ENCODE assay signal across 19 cellular contexts in genomic region chr4:8277356-8278008, GRCh38. TPM values are rescaled to one million over a fixed set of nuclear protein-coding genes. Genes with fewer than 3 reads are reported as not detected.
A peak's percentile ranks its signal among the peaks of the same experiment; 100 is the strongest.
DNase-seq lines count a peak whose midpoint lies in the region; ATAC-seq, FAIRE-seq and TF ChIP-seq lines count a peak whose summit lies in the region.
"Had no signal": no experiment of that assay in that cellular context is flagged by ENCODE, and none has a peak within 500 bp of the region (broad histone marks: within the 10 kb centered on the region; RNA-seq: fewer than 3 reads in every experiment).

No MANE protein-coding gene starts in this region.

- H3K4me2 ChIP-seq in K562 (ENCODE audit: insufficient read depth, low read length) (no peak overlapping the region), HepG2 (ENCODE audit: low read depth, low read length) (no peak overlapping the region)

- intact Hi-C loops in K562 (cut with micrococcal nuclease) (no loop called here), HepG2 (cut with micrococcal nuclease; ENCODE audit: unreplicated experiment) (no loop called here), transverse colon (cut with DNase I; ENCODE audit: low total_unique reads) (no loop called here), thyroid gland (cut with DNase I) (no loop called here)

- in situ Hi-C loops in K562 (cut with MboI) = no loop called here
- in situ Hi-C loops in HepG2 (cut with HindIII; ENCODE audit: extremely low pct_ligation_motif_present, low pct_unique_long_range_greater_than_20kb) = no loop called here
- in situ Hi-C loops in transverse colon (cut with MboI; ENCODE audit: low pct_ligation_motif_present in 1 of 4, low pct_unique_long_range_greater_than_20kb in 1 of 4, low sequenced_read_pairs in 3 of 4) = no loop called here

- no peaks in the 10 kb centered on the region for H3K79me2 ChIP-seq in K562 (ENCODE audit: control insufficient read depth, insufficient read depth, low read length)
- H3K79me2 ChIP-seq in HepG2 (ENCODE audit: insufficient read depth, low read length) = no peaks in the 10 kb centered on the region

- H4K20me1 ChIP-seq in K562 (replicated peaks; ENCODE audit: control insufficient read depth, insufficient read depth, low read length) (no peaks in the 10 kb centered on the region), HepG2 (ENCODE audit: insufficient read depth, low read length) (no peaks in the 10 kb centered on the region)

- no peak overlapping the region for H3K4me3 ChIP-seq in K562
- no peak overlapping the region for H3K4me3 ChIP-seq in HepG2 (replicated peaks in 1 of 3; ENCODE audit: insufficient read depth in 1 of 3, low read depth in 2 of 3, low read length in 3 of 3)
- H3K4me3 ChIP-seq in transverse colon = no peak overlapping the region
- H3K4me3 ChIP-seq in thyroid gland (replicated peaks in 1 of 3) = no peak overlapping the region

- TF ChIP-seq POLR2A in K562 (conservative IDR thresholded peaks at IDR 0.05) (no peak), HepG2 (IDR thresholded peaks at IDR 0.05; ENCODE audit: insufficient read depth in 1 of 2, low read depth in 2 of 2, low read length in 2 of 2) (no peak), transverse colon (IDR thresholded peaks at IDR 0.05) (no peak), thyroid gland (IDR thresholded peaks at IDR 0.05) (no peak)

- H2AFZ ChIP-seq in K562 (ENCODE audit: low read depth, low read length) (no peak overlapping the region), HepG2 (ENCODE audit: low read length) (no peak overlapping the region)

- WGBS in K562 (ENCODE audit: insufficient coverage, low coverage, missing lambda C conversion rate) = 31% methylated on average over 9 of the region's 11 CpGs
- 66% methylated on average over 5 of the region's 11 CpGs for WGBS in HepG2 (ENCODE audit: low lambda C conversion rate)
- 78% methylated on average over 11 of the region's 11 CpGs; no CpG with 5 or more reads in 1 of the 2 donors for WGBS in transverse colon (ENCODE audit: low coverage in 1 of 2), 2 donors
- 89 to 95% methylated on average over 9 to 11 of the region's 11 CpGs for WGBS in thyroid gland, 2 donors

- TF ChIP-seq RAD21 in K562 (CRISPR knock-in tag; conservative IDR thresholded peaks at IDR 0.05 in 1 of 2, IDR thresholded peaks at IDR 0.05 in 1 of 2) (no peak), HepG2 (CRISPR knock-in tag; IDR thresholded peaks at IDR 0.05) (no peak)

- POLR2A ChIA-PET in K562 (lab: Yijun Ruan, JAX) = no interaction called here
- POLR2A ChIA-PET in HepG2 (lab: Yijun Ruan, JAX) = no interaction called here

- ATAC-seq in K562 (no peak), HepG2 (no peak)
- ATAC-seq: stimulated activated memory B cell treated with anti-CD40 and anti-IgM and Interleukin-4, amounts not matched to agents 10 μg/mL and 1 μg/mL and 100 μg/mL, for 72 hours had no signal

- CTCF ChIA-PET in K562 (lab: Yijun Ruan, JAX; ENCODE audit: low intra/inter-chr PET ratio) = no interaction called here
- CTCF ChIA-PET in HepG2 (lab: Yijun Ruan, JAX; ENCODE audit: low intra/inter-chr PET ratio, low total read pairs) = no interaction called here

- FAIRE-seq in K562 (lab: Jason Lieb, UNC) (no peak), HepG2 (lab: Jason Lieb, UNC) (no peak)
- FAIRE-seq: A204.1, H54 had no signal

- no peak for TF ChIP-seq EP300 in K562 (IDR thresholded peaks at IDR 0.05; ENCODE audit: low read length)
- TF ChIP-seq EP300 in HepG2 (IDR thresholded peaks at IDR 0.05; ENCODE audit: low read depth in 2 of 2, low read length in 2 of 2) = no peak
- TF ChIP-seq EP300 in HepG2 (CRISPR knock-in tag; IDR thresholded peaks at IDR 0.05; ENCODE audit: borderline replicate concordance) = no peak
- TF ChIP-seq EP300 in transverse colon (IDR thresholded peaks at IDR 0.05; ENCODE audit: low read depth) = no peak

- TF ChIP-seq CTCF in K562 (IDR thresholded peaks at IDR 0.05 in 2 of 3, conservative IDR thresholded peaks at IDR 0.05 in 1 of 3; ENCODE audit: insufficient read depth in 2 of 3, low read depth in 1 of 3, low read length in 3 of 3) (no peak), HepG2 (CRISPR knock-in tag; IDR thresholded peaks at IDR 0.05) (peak; percentile 18; the same call in 1 of the 2 replicates), transverse colon (IDR thresholded peaks at IDR 0.05) (no peak), thyroid gland (IDR thresholded peaks at IDR 0.05) (no peak)

- peak; percentile 4 for DNase-seq in NCI-H2171 treated with DMSO at 0.1 percent for 48 hours (lab: John Stamatoyannopoulos, UW)
- no peak for DNase-seq in NCI-H2171 (lab: John Stamatoyannopoulos, UW)
- no peak for DNase-seq in K562 (ENCODE audit: extremely low read depth in 1 of 4, low spot score in 3 of 4)
- no peak for DNase-seq in HepG2 (ENCODE audit: low spot score)
- no peak for DNase-seq in transverse colon
- DNase-seq in cerebellar nuclear complex (lab: John Stamatoyannopoulos, UW) = no peak
- no peak for DNase-seq in glomerular visceral epithelial cell (ENCODE audit: extremely low spot score)
- DNase-seq in thyroid gland = no peak
- DNase-seq: activated CD4-positive, CD25-positive, alpha-beta regulatory T cell; activated CD8-positive, alpha-beta memory T cell treated with anti-CD3 and anti-CD28 coated beads for 24 hours; activated naive CD8-positive, alpha-beta T cell treated with anti-CD3 and anti-CD28 coated beads, Interleukin-2, amount 10 ng/mL, durations not matched to agents 7 days and 5 days; CD4-positive, alpha-beta memory T cell; NK-92 treated with Interleukin-12 subunit alpha and Interleukin-12 subunit beta, amount 100 ng/mL, for 24 hours; SHP77; T-helper 2 cell; trophoblast cell had no signal

- no peaks in the 10 kb centered on the region for H3K9me3 ChIP-seq in K562 (replicated peaks; ENCODE audit: control insufficient read depth, insufficient read depth, low read depth, low read length)
- H3K9me3 ChIP-seq in HepG2 (ENCODE audit: low read length) = no peaks in the 10 kb centered on the region
- H3K9me3 ChIP-seq in transverse colon = no peaks in the 10 kb centered on the region
- H3K9me3 ChIP-seq in thyroid gland = no peaks in the 10 kb centered on the region

- H3K36me3 ChIP-seq in K562 (ENCODE audit: control insufficient read depth, insufficient read depth, low read length) (no peaks in the 10 kb centered on the region), HepG2 (replicated peaks in 1 of 2; ENCODE audit: control insufficient read depth in 1 of 2, insufficient read depth in 2 of 2, low read length in 2 of 2) (no peaks in the 10 kb centered on the region), transverse colon (no peaks in the 10 kb centered on the region), thyroid gland (no peaks in the 10 kb centered on the region)

- H3K4me1 ChIP-seq in K562 (replicated peaks in 1 of 2; ENCODE audit: control insufficient read depth in 2 of 2, insufficient read depth in 2 of 2, low read length in 2 of 2) = peaks cover 0 to 31% of the 10 kb centered on the region in 2 experiments; a peak in 2 of 5 replicates
- H3K4me1 ChIP-seq in HepG2 (ENCODE audit: insufficient read depth, low read length) = no peaks in the 10 kb centered on the region
- peaks cover 20 to 38% (median 31%) of the 10 kb centered on the region in 4 donors for H3K4me1 ChIP-seq in transverse colon
- H3K4me1 ChIP-seq in thyroid gland = peaks cover 14 to 38% of the 10 kb centered on the region in 2 donors

- no peaks in the 10 kb centered on the region for H3K9me1 ChIP-seq in K562 (ENCODE audit: control insufficient read depth, insufficient read depth, low read length)

- H3K27ac ChIP-seq in K562 (ENCODE audit: extremely low read depth, low read depth, low read length) (no peak overlapping the region), HepG2 (ENCODE audit: extremely low read length, insufficient read depth, low read length) (no peak overlapping the region), transverse colon (peak overlapping the region; percentile 16 to 83 (median 42)), thyroid gland (peak overlapping the region in 1 of 3 donors; percentile 30)

- H3K9ac ChIP-seq in K562 (ENCODE audit: insufficient read depth in 1 of 2, low read depth in 2 of 2, low read length in 2 of 2) (no peak overlapping the region), HepG2 (ENCODE audit: insufficient read depth, low read depth, low read length) (no peak overlapping the region)

- H3K27me3 ChIP-seq in K562 (ENCODE audit: control insufficient read depth in 2 of 2, insufficient read depth in 2 of 2, low read length in 2 of 2) = peaks cover 0 to 52% of the 10 kb centered on the region in 2 experiments
- H3K27me3 ChIP-seq in HepG2 (ENCODE audit: control insufficient read depth in 1 of 2, insufficient read depth in 2 of 2, low read length in 2 of 2) = peaks cover 14 to 74% of the 10 kb centered on the region in 2 experiments
- no peaks in the 10 kb centered on the region for H3K27me3 ChIP-seq in transverse colon
- H3K27me3 ChIP-seq in thyroid gland = no peaks in the 10 kb centered on the region

- BruUV-seq in K562 (replicated peaks; lab: Mats Ljungman, UMichigan) = no TSS peak
- BruUV-seq in HepG2 (replicated peaks; lab: Mats Ljungman, UMichigan) = no TSS peak

RNA-seq across cellular contexts. Expression of gene HTRA3, which starts 7.9 kb away (rescaled TPM):
- total RNA-seq in K562 (2011; cell fraction: chromatin; rRNA removed; ENCODE audit: low replicate concordance) = 0.14 TPM in 1 of 2 replicates, not detected in the other
- total RNA-seq in K562 (2011; cell fraction: nucleolus; rRNA removed) = 0.17 and 0.53 TPM in 2 replicates
- 0.15 TPM in 1 of 2 replicates, not detected in the other for total RNA-seq in K562 (2011; cell fraction: nucleoplasm; rRNA removed)
- total RNA-seq in K562 (2014; rRNA removed) = not detected in 2 replicates
- total RNA-seq in K562 (2014; rRNA removed; fragmentation: Illumina TruSeq; extraction: Trizol) = not detected in 2 replicates
- not detected in 2 replicates for total RNA-seq in K562 (2015; rRNA removed; fragmentation: Illumina TruSeq; extraction: Trizol)
- 0.16 TPM in 1 of 2 replicates, not detected in the other for total RNA-seq in K562 (2021)
- 0.04 and 0.18 TPM in 2 replicates for polyA plus RNA-seq in K562 (2011; rRNA removed)
- polyA plus RNA-seq in K562 (2011; cell fraction: cytosol; rRNA removed) = 0.09 and 0.10 TPM in 2 replicates
- 0.14 and 0.15 TPM in 2 replicates for polyA plus RNA-seq in K562 (2011; cell fraction: nucleus; rRNA removed)
- 0.20 and 0.42 TPM in 2 replicates for polyA plus RNA-seq in K562 (2012)
- polyA plus RNA-seq in K562 (2014; fragmentation: Illumina TruSeq; extraction: Trizol) = 0.07 TPM in 1 of 2 replicates, not detected in the other
- not detected for polyA plus RNA-seq in K562 (2014; fragmentation: Nextera tagmentation; extraction: Ambion mirVana)
- polyA plus RNA-seq in K562 (2014; rRNA removed) = not detected in 2 replicates
- not detected in 2 replicates for polyA minus RNA-seq in K562 (2011; rRNA and poly(A)+ RNA removed)
- not detected in 2 replicates for polyA minus RNA-seq in K562 (2011; cell fraction: cytosol; rRNA and poly(A)+ RNA removed)
- polyA minus RNA-seq in K562 (2011; cell fraction: nucleus; rRNA and poly(A)+ RNA removed) = 0.11 TPM in 1 of 2 replicates, not detected in the other
- not detected in 2 replicates for total RNA-seq in HepG2 (2016; rRNA removed; fragmentation: Illumina TruSeq; extraction: Trizol)
- total RNA-seq in HepG2 (2016; cell fraction: cytosol; rRNA removed; fragmentation: Illumina TruSeq; extraction: Trizol; ENCODE audit: low read depth) = not detected in 2 replicates
- total RNA-seq in HepG2 (2016; cell fraction: insoluble cytoplasmic fraction; rRNA removed; fragmentation: Illumina TruSeq; extraction: Trizol) = 0.04 TPM in 1 of 2 replicates, not detected in the other
- not detected in 2 replicates for total RNA-seq in HepG2 (2016; cell fraction: membrane; rRNA removed; fragmentation: Illumina TruSeq; extraction: Trizol)
- not detected in 2 replicates for total RNA-seq in HepG2 (2016; cell fraction: nucleus; rRNA removed; fragmentation: Illumina TruSeq; extraction: Trizol)
- polyA plus RNA-seq in HepG2 (2011; rRNA removed) = 0.16 and 0.17 TPM in 2 replicates
- polyA plus RNA-seq in HepG2 (2011; cell fraction: cytosol; rRNA removed) = 0.12 and 0.31 TPM in 2 replicates
- 0.12 and 0.19 TPM in 2 replicates for polyA plus RNA-seq in HepG2 (2011; cell fraction: nucleus; rRNA removed)
- not detected in 2 replicates for polyA plus RNA-seq in HepG2 (2012)
- 0.07 TPM in 1 of 2 replicates, not detected in the other for polyA plus RNA-seq in HepG2 (2016; cell fraction: cytosol; fragmentation: Illumina TruSeq; extraction: Trizol; ENCODE audit: low read depth)
- not detected in 2 replicates for polyA plus RNA-seq in HepG2 (2016; cell fraction: insoluble cytoplasmic fraction; fragmentation: Illumina TruSeq; extraction: Trizol; ENCODE audit: low read depth)
- not detected in 2 replicates for polyA plus RNA-seq in HepG2 (2016; cell fraction: membrane; fragmentation: Illumina TruSeq; extraction: Trizol; ENCODE audit: low read depth)
- polyA plus RNA-seq in HepG2 (2016; cell fraction: nucleus; fragmentation: Illumina TruSeq; extraction: Trizol; ENCODE audit: insufficient read depth, low read depth) = not detected in 2 replicates
- polyA minus RNA-seq in HepG2 (2011; rRNA and poly(A)+ RNA removed; ENCODE audit: low replicate concordance) = 0.18 and 0.47 TPM in 2 replicates
- not detected in 2 replicates for polyA minus RNA-seq in HepG2 (2011; cell fraction: cytosol; rRNA and poly(A)+ RNA removed)
- polyA minus RNA-seq in HepG2 (2011; cell fraction: nucleus; rRNA and poly(A)+ RNA removed) = not detected in 2 replicates
- 10 to 100 TPM in 1 of 4 donors, 1 to 10 TPM in 3; 1.5 to 11.9 (median 6.5) TPM for total RNA-seq in transverse colon
- total RNA-seq in thyroid gland = 10 to 100 TPM in 3 of 4 donors, 1 to 10 TPM in 1; 6.9 to 38.3 (median 14.0) TPM
- total RNA-seq: activated naive CD8-positive, alpha-beta T cell treated with anti-CD3 and anti-CD28 coated beads, Interleukin-2, amount 10 ng/mL, durations not matched to agents 7 days and 5 days; CD4-positive, alpha-beta memory T cell had no signal
- polyA plus RNA-seq: CD4-positive, alpha-beta memory T cell had no signal

Comparison
In these comparisons a context has a peak if more than half of its experiments do, and no peak if none do; other contexts are left out.
1. H3K27ac ChIP-seq: peak in transverse colon (4 of 4); none in K562 (single experiment) and HepG2 (single experiment).